In genomic region chr2:162318280-162319222, GRCh38 we compare ENCODE assay signal across 8 cellular contexts. TPM values are rescaled to one million over a fixed set of nuclear protein-coding genes. Genes with fewer than 3 reads are reported as not detected.
A peak's percentile ranks its signal among the peaks of the same experiment; 100 is the strongest.
DNase-seq lines count a peak whose midpoint lies in the region; ATAC-seq, FAIRE-seq and TF ChIP-seq lines count a peak whose summit lies in the region.

IFIH1 (minus strand) TSS chr2:162318684; CDS start chr2:162318307, 377 bp downstream.

- in situ Hi-C loops in K562 (cut with MboI), result loop anchor here (25.0 kb wide), 1 partner anchor 1056 kb away; no protein-coding TSS in a partner anchor

- POLR2A ChIA-PET in K562 (lab: Yijun Ruan, JAX), result no interaction called here

- FAIRE-seq in TTC549 (lab: Jason Lieb, UNC) (peak; percentile 34), K562 (lab: Jason Lieb, UNC) (peak; percentile 37)

- H3K27ac ChIP-seq in K562 (ENCODE audit: extremely low read depth, low read depth, low read length) (peak within 1 kb of the TSS; percentile 34; the same call in 1 of the 3 replicates), sigmoid colon (peak within 1 kb of the TSS; percentile 77 to 87 (median 80))

- TF ChIP-seq RAD21 in K562 (CRISPR knock-in tag; conservative IDR thresholded peaks at IDR 0.05 in 1 of 2, IDR thresholded peaks at IDR 0.05 in 1 of 2), result peak in 1 of 2 experiments; percentile 20; a peak in 1 of 4 replicates

- TF ChIP-seq POLR2A in GM15510 (IDR thresholded peaks at IDR 0.05; ENCODE audit: borderline replicate concordance, extremely low read depth, insufficient read length) (peak; percentile 33), K562 (conservative IDR thresholded peaks at IDR 0.05) (no peak), sigmoid colon (IDR thresholded peaks at IDR 0.05) (peak in 1 of 2 donors; percentile 21)

- TF ChIP-seq CTCF in K562 (IDR thresholded peaks at IDR 0.05 in 2 of 3, conservative IDR thresholded peaks at IDR 0.05 in 1 of 3; ENCODE audit: insufficient read depth in 2 of 3, low read depth in 1 of 3, low read length in 3 of 3), result peak in 2 of 3 experiments; percentile 33 to 47; a peak in 4 of 6 replicates
- peak in 1 of 4 experiments; percentile 24 for TF ChIP-seq CTCF in sigmoid colon (IDR thresholded peaks at IDR 0.05)

- H3K4me3 ChIP-seq in K562, result peak within 1 kb of the TSS; percentile 55
- peak within 1 kb of the TSS; percentile 65 to 93 (median 82) for H3K4me3 ChIP-seq in sigmoid colon

- no peaks in the 10 kb centered on the region for H4K20me1 ChIP-seq in K562 (replicated peaks; ENCODE audit: control insufficient read depth, insufficient read depth, low read length)

- H3K9me1 ChIP-seq in K562 (ENCODE audit: control insufficient read depth, insufficient read depth, low read length), result no peaks in the 10 kb centered on the region

- no peaks in the 10 kb centered on the region for H3K79me2 ChIP-seq in K562 (ENCODE audit: control insufficient read depth, insufficient read depth, low read length)

- DNase-seq in NCI-H1436 (lab: John Stamatoyannopoulos, UW), result peak; percentile 75
- peak; percentile 17 to 71 (median 40) for DNase-seq in K562 (ENCODE audit: extremely low read depth in 1 of 4, low spot score in 3 of 4)
- peak; percentile 50 for DNase-seq in iPS DF 19.7 (ENCODE audit: low read depth, low spot score)
- DNase-seq in sigmoid colon, result peak; percentile 94
- no peak for DNase-seq in cerebellar nuclear complex (lab: John Stamatoyannopoulos, UW)

- 1% methylated on average over 39 of the region's 47 CpGs for WGBS in K562 (ENCODE audit: insufficient coverage, low coverage, missing lambda C conversion rate)
- 0 to 1% methylated on average over 47 of the region's 47 CpGs for WGBS in sigmoid colon, 2 donors

- ATAC-seq in HG02763 (IDR thresholded peaks at IDR 0.05; ENCODE audit: unreplicated experiment), result peak; percentile 80
- ATAC-seq in K562, result peak; percentile 95

- TF ChIP-seq EP300 in K562 (IDR thresholded peaks at IDR 0.05; ENCODE audit: low read length), result no peak
- no peak for TF ChIP-seq EP300 in sigmoid colon (IDR thresholded peaks at IDR 0.05)

- H3K36me3 ChIP-seq in K562 (ENCODE audit: control insufficient read depth, insufficient read depth, low read length) (no peaks in the 10 kb centered on the region), sigmoid colon (no peaks in the 10 kb centered on the region)

- CTCF ChIA-PET in K562 (lab: Yijun Ruan, JAX; ENCODE audit: low intra/inter-chr PET ratio), result no interaction called here

- H3K27me3 ChIP-seq in K562 (ENCODE audit: control insufficient read depth in 2 of 2, insufficient read depth in 2 of 2, low read length in 2 of 2) (no peaks in the 10 kb centered on the region), sigmoid colon (no peaks in the 10 kb centered on the region)

- peak within 1 kb of the TSS; percentile 79 for H2AFZ ChIP-seq in K562 (ENCODE audit: low read depth, low read length)

- H3K4me1 ChIP-seq in K562 (replicated peaks in 1 of 2; ENCODE audit: control insufficient read depth in 2 of 2, insufficient read depth in 2 of 2, low read length in 2 of 2) (peaks cover 0 to 4% of the 10 kb centered on the region in 2 experiments; a peak in 2 of 5 replicates), sigmoid colon (peaks cover 0 to 22% (median 12%) of the 10 kb centered on the region in 4 donors)

- peak within 1 kb of the TSS; percentile 77 for H3K4me2 ChIP-seq in K562 (ENCODE audit: insufficient read depth, low read length)

- H3K9me3 ChIP-seq in K562 (replicated peaks; ENCODE audit: control insufficient read depth, insufficient read depth, low read depth, low read length) (no peaks in the 10 kb centered on the region), sigmoid colon (no peaks in the 10 kb centered on the region)

- intact Hi-C loops in K562 (cut with micrococcal nuclease), result no loop called here
- intact Hi-C loops in sigmoid colon (cut with DNase I), result no loop called here

- peak within 1 kb of the TSS; percentile 53 to 81 for H3K9ac ChIP-seq in K562 (ENCODE audit: insufficient read depth in 1 of 2, low read depth in 2 of 2, low read length in 2 of 2)

- BruUV-seq in K562 (replicated peaks; lab: Mats Ljungman, UMichigan), result no TSS peak

TF ChIP-seq in K562, 482 proteins besides CTCF, POLR2A, EP300 and RAD21 (continues in another document):
- peak; percentile 59; the same call in 1 of the 2 replicates for TF ChIP-seq LCOR (CRISPR knock-in tag; IDR thresholded peaks at IDR 0.05)
- TF ChIP-seq ZNF212 (CRISPR knock-in tag; IDR thresholded peaks at IDR 0.05), result no peak
- peak; percentile 61 for TF ChIP-seq GABPA (tag; conservative IDR thresholded peaks at IDR 0.05; ENCODE audit: low read depth)
- TF ChIP-seq ZNF124 (CRISPR knock-in tag; IDR thresholded peaks at IDR 0.05), result no peak
- TF ChIP-seq IRF1 (CRISPR knock-in tag; IDR thresholded peaks at IDR 0.05; ENCODE audit: borderline replicate concordance), result no peak
- TF ChIP-seq BRD9 (IDR thresholded peaks at IDR 0.05; ENCODE audit: low read depth, partially characterized antibody), result no peak
- TF ChIP-seq, protein P1, sequence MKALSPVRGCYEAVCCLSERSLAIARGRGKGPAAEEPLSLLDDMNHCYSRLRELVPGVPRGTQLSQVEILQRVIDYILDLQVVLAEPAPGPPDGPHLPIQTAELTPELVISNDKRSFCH (CRISPR knock-in tag; IDR thresholded peaks at IDR 0.05), result no peak
- TF ChIP-seq, protein P1 (tag; IDR thresholded peaks at IDR 0.05), result no peak
- TF ChIP-seq RBBP5 (IDR thresholded peaks at IDR 0.05; ENCODE audit: borderline replicate concordance, insufficient read depth, low read length, poor library complexity, severe bottlenecking), result peak; percentile 93
- 0 out of 2 replicates have a peak, but pooled peaks have one; percentile 6 for TF ChIP-seq CREM (IDR thresholded peaks at IDR 0.05; ENCODE audit: low read depth)
- TF ChIP-seq VEZF1 (CRISPR knock-in tag; IDR thresholded peaks at IDR 0.05), result peak; percentile 34; the same call in 1 of the 2 replicates
- no peak for TF ChIP-seq ATF1 (CRISPR knock-in tag; IDR thresholded peaks at IDR 0.05)
- TF ChIP-seq ATF1 (tag; IDR thresholded peaks at IDR 0.05), result peak; percentile 53
- TF ChIP-seq SRSF3 (IDR thresholded peaks at IDR 0.05; ENCODE audit: insufficient read depth, low read length), result no peak
- TF ChIP-seq CREBBP (IDR thresholded peaks at IDR 0.05; ENCODE audit: low read depth, low read length), result no peak
- 0 out of 2 replicates have a peak, but pooled peaks have one; percentile 24 for TF ChIP-seq RHOXF2B (CRISPR knock-in tag; conservative IDR thresholded peaks at IDR 0.05)
- TF ChIP-seq TBL1XR1 (IDR thresholded peaks at IDR 0.05; ENCODE audit: low read length in 2 of 2), result no peak

RNA-seq across cellular contexts. Expression of gene IFIH1, which starts in this region (rescaled TPM):
- total RNA-seq in K562 (2011; cell fraction: chromatin; rRNA removed; ENCODE audit: low replicate concordance), result 0.32 TPM in 2 replicates
- 0.33 TPM in 1 of 2 replicates, not detected in the other for total RNA-seq in K562 (2011; cell fraction: nucleolus; rRNA removed)
- 0.44 TPM in 1 of 2 replicates, not detected in the other for total RNA-seq in K562 (2011; cell fraction: nucleoplasm; rRNA removed)
- 0.50 and 0.61 TPM in 2 replicates for total RNA-seq in K562 (2014; rRNA removed)
- total RNA-seq in K562 (2014; rRNA removed; fragmentation: Illumina TruSeq; extraction: Trizol), result 0.51 and 0.69 TPM in 2 replicates
- total RNA-seq in K562 (2015; rRNA removed; fragmentation: Illumina TruSeq; extraction: Trizol), result 0.64 and 0.94 TPM in 2 replicates
- 0.91 and 1.1 TPM in 2 replicates for total RNA-seq in K562 (2021)
- 0.07 and 0.15 TPM in 2 replicates for polyA plus RNA-seq in K562 (2011; rRNA removed)
- 0.16 TPM in 1 of 2 replicates, not detected in the other for polyA plus RNA-seq in K562 (2011; cell fraction: cytosol; rRNA removed)
- polyA plus RNA-seq in K562 (2011; cell fraction: nucleus; rRNA removed), result 0.15 and 0.26 TPM in 2 replicates
- 0.95 and 2.7 TPM in 2 replicates for polyA plus RNA-seq in K562 (2012)
- polyA plus RNA-seq in K562 (2014; fragmentation: Illumina TruSeq; extraction: Trizol), result 0.54 and 1.2 TPM in 2 replicates
- polyA plus RNA-seq in K562 (2014; fragmentation: Nextera tagmentation; extraction: Ambion mirVana), result under 1 TPM in 1 of 2 experiments, not detected in 1; 0.29 TPM
- 0.12 and 0.28 TPM in 2 replicates for polyA plus RNA-seq in K562 (2014; rRNA removed)
- polyA minus RNA-seq in K562 (2011; rRNA and poly(A)+ RNA removed), result 0.12 and 0.28 TPM in 2 replicates
- polyA minus RNA-seq in K562 (2011; cell fraction: cytosol; rRNA and poly(A)+ RNA removed), result not detected in 2 replicates
- 0.27 and 0.33 TPM in 2 replicates for polyA minus RNA-seq in K562 (2011; cell fraction: nucleus; rRNA and poly(A)+ RNA removed)
- total RNA-seq in sigmoid colon, result 10 to 100 TPM in 3 of 4 donors, 1 to 10 TPM in 1; 8.8 to 14.6 (median 11.1) TPM
- 10 to 100 TPM in 2 of 3 donors, 1 to 10 TPM in 1; 9.0 to 16.0 (median 12.0) TPM for polyA plus RNA-seq in sigmoid colon

Comparison
In these comparisons a context has a peak if more than half of its experiments do, and no peak if none do; other contexts are left out.
1. RNA of gene IFIH1 (total RNA-seq): 8.8 to 14.6 TPM in sigmoid colon; 0.32 to 1.1 TPM in K562; every median in the first group is over 4 times any median in the second.
2. DNase-seq: peak in NCI-H1436 (single experiment), K562 (4 of 4), iPS DF 19.7 (single experiment) and sigmoid colon (single experiment); none in cerebellar nuclear complex (0 of 2).